Comparison of ENCODE assay signal across 33 cellular contexts in genomic region chr7:136710751-136711150, GRCh38.
"Had no signal": no experiment of that assay in that cellular context is flagged by ENCODE, and none has a peak within 500 bp of the region (broad histone marks: within the 10 kb centered on the region; RNA-seq: fewer than 3 reads in every experiment).

No MANE protein-coding gene starts in this region.

- H3K4me3 Mint-ChIP-seq: activated B cell treated with CpG ODN at 0.5 μM for 24 hours; activated CD4-positive, alpha-beta memory T cell treated with anti-CD3 and anti-CD28 coated beads, Interleukin-2, amount 10 ng/mL, durations not matched to agents 7 days and 5 days; activated CD4-positive, alpha-beta T cell treated with anti-CD3 and anti-CD28 coated beads for 36 hours; activated CD4-positive, alpha-beta T cell treated with anti-CD3 and anti-CD28 coated beads, Interleukin-2, amount 10 ng/mL, durations not matched to agents 7 days and 5 days; activated CD8-positive, alpha-beta memory T cell treated with anti-CD3 and anti-CD28 coated beads, Interleukin-2, amount 10 ng/mL, durations not matched to agents 7 days and 5 days; activated CD8-positive, alpha-beta T cell treated with anti-CD3 and anti-CD28 coated beads, Interleukin-2, amount 10 ng/mL, durations not matched to agents 7 days and 5 days; activated naive CD4-positive, alpha-beta T cell treated with anti-CD3 and anti-CD28 coated beads, Interleukin-2, amount 10 ng/mL, durations not matched to agents 7 days and 5 days; activated naive CD4-positive, alpha-beta T cell treated with anti-CD3 and anti-CD28 coated beads, Interleukin-2, amount 50 U/mL, for 24 hours; activated naive CD8-positive, alpha-beta T cell; activated naive CD8-positive, alpha-beta T cell treated with anti-CD3 and anti-CD28 coated beads, Interleukin-2, amount 10 ng/mL, durations not matched to agents 7 days and 5 days; activated naive CD8-positive, alpha-beta T cell treated with anti-CD3 and anti-CD28 coated beads, Interleukin-2, amount 50 U/mL, for 24 hours; activated T-cell treated with anti-CD3 and anti-CD28 coated beads, Interleukin-2, amount 50 U/mL, for 24 hours; brain; T-helper 1 cell treated with Interleukin-12 subunit alpha and Interleukin-12 subunit beta and Interleukin-4 antibody, amounts not matched to agents 30 μg/mL and 1 μg/mL, for 36 hours; T-helper 2 cell treated with Interferon-gamma antibody and Interleukin-4, amounts not matched to agents 5 μg/mL and 100 μg/mL, for 36 hours had no signal

- H3K27me3 Mint-ChIP-seq: activated B cell treated with CpG ODN at 0.5 μM for 24 hours; activated CD4-positive, alpha-beta memory T cell treated with anti-CD3 and anti-CD28 coated beads, Interleukin-2, amount 10 ng/mL, durations not matched to agents 7 days and 5 days; activated CD4-positive, alpha-beta T cell treated with anti-CD3 and anti-CD28 coated beads for 36 hours; activated CD4-positive, alpha-beta T cell treated with anti-CD3 and anti-CD28 coated beads, Interleukin-2, amount 10 ng/mL, durations not matched to agents 7 days and 5 days; activated CD8-positive, alpha-beta memory T cell treated with anti-CD3 and anti-CD28 coated beads, Interleukin-2, amount 10 ng/mL, durations not matched to agents 7 days and 5 days; activated naive CD4-positive, alpha-beta T cell treated with anti-CD3 and anti-CD28 coated beads, Interleukin-2, amount 10 ng/mL, durations not matched to agents 7 days and 5 days; activated naive CD4-positive, alpha-beta T cell treated with anti-CD3 and anti-CD28 coated beads, Interleukin-2, amount 50 U/mL, for 24 hours; activated naive CD8-positive, alpha-beta T cell; activated naive CD8-positive, alpha-beta T cell treated with anti-CD3 and anti-CD28 coated beads, Interleukin-2, amount 10 ng/mL, durations not matched to agents 7 days and 5 days; activated naive CD8-positive, alpha-beta T cell treated with anti-CD3 and anti-CD28 coated beads, Interleukin-2, amount 50 U/mL, for 24 hours; activated T-cell treated with anti-CD3 and anti-CD28 coated beads, Interleukin-2, amount 50 U/mL, for 24 hours had no signal

- H3K27me3 ChIP-seq: ascending aorta had no signal

- H3K27ac ChIP-seq: ascending aorta had no signal

- H3K36me3 Mint-ChIP-seq: activated CD8-positive, alpha-beta memory T cell treated with anti-CD3 and anti-CD28 coated beads, Interleukin-2, amount 10 ng/mL, durations not matched to agents 7 days and 5 days; activated naive CD4-positive, alpha-beta T cell treated with anti-CD3 and anti-CD28 coated beads, Interleukin-2, amount 10 ng/mL, durations not matched to agents 7 days and 5 days; activated naive CD4-positive, alpha-beta T cell treated with anti-CD3 and anti-CD28 coated beads, Interleukin-2, amount 50 U/mL, for 24 hours; activated naive CD8-positive, alpha-beta T cell; activated naive CD8-positive, alpha-beta T cell treated with anti-CD3 and anti-CD28 coated beads, Interleukin-2, amount 10 ng/mL, durations not matched to agents 7 days and 5 days; brain had no signal

- H3K4me3 ChIP-seq: ascending aorta had no signal

- DNase-seq: activated B cell treated with CpG ODN at 0.5 μM for 24 hours; activated CD4-positive, alpha-beta memory T cell treated with anti-CD3 and anti-CD28 coated beads, Interleukin-2, amount 10 ng/mL, durations not matched to agents 7 days and 5 days; activated CD4-positive, alpha-beta T cell treated with anti-CD3 and anti-CD28 coated beads for 1 hour; activated CD4-positive, alpha-beta T cell treated with anti-CD3 and anti-CD28 coated beads for 36 hours; activated CD4-positive, alpha-beta T cell treated with anti-CD3 and anti-CD28 coated beads for 48 hours; activated CD4-positive, alpha-beta T cell treated with anti-CD3 and anti-CD28 coated beads, Interleukin-2, amount 10 ng/mL, durations not matched to agents 7 days and 5 days; activated CD4-positive, alpha-beta T cell treated with anti-CD3 and anti-CD28 coated beads, Interleukin-2, amount 50 U/mL, for 48 hours; activated CD8-positive, alpha-beta memory T cell treated with anti-CD3 and anti-CD28 coated beads for 24 hours; activated CD8-positive, alpha-beta memory T cell treated with anti-CD3 and anti-CD28 coated beads, Interleukin-2, amount 10 ng/mL, durations not matched to agents 7 days and 5 days; activated CD8-positive, alpha-beta memory T cell treated with anti-CD3 and anti-CD28 coated beads, Interleukin-2, amount 50 U/mL, for 48 hours; activated CD8-positive, alpha-beta T cell treated with anti-CD3 and anti-CD28 coated beads, Interleukin-2, amount 10 ng/mL, durations not matched to agents 7 days and 5 days; activated effector memory CD4-positive, alpha-beta T cell treated with Interleukin-2 at 50 U/mL for 16 hours; activated gamma-delta T cell; activated naive CD4-positive, alpha-beta T cell treated with anti-CD3 and anti-CD28 coated beads, Interleukin-2, amount 10 ng/mL, durations not matched to agents 7 days and 5 days; activated naive CD4-positive, alpha-beta T cell treated with Interleukin-2 at 50 U/mL for 16 hours; activated naive CD8-positive, alpha-beta T cell treated with anti-CD3 and anti-CD28 coated beads, Interleukin-2, amount 10 ng/mL, durations not matched to agents 7 days and 5 days; activated naive CD8-positive, alpha-beta T cell treated with anti-CD3 and anti-CD28 coated beads, Interleukin-2, amount 50 U/mL, for 24 hours; activated T-cell treated with anti-CD3 and anti-CD28 coated beads, Interleukin-2, amount 50 U/mL, for 24 hours; activated T-cell treated with anti-CD3 and anti-CD28 coated beads, Interleukin-2, amount 50 U/mL, for 48 hours; amygdala; anterior cingulate cortex; central memory CD4-positive, alpha-beta T cell; SW 1271; T-helper 1 cell; T-helper 2 cell; T-helper 9 cell had no signal

- H3K9me3 Mint-ChIP-seq: activated B cell treated with CpG ODN at 0.5 μM for 24 hours; activated naive CD4-positive, alpha-beta T cell treated with anti-CD3 and anti-CD28 coated beads, Interleukin-2, amount 50 U/mL, for 24 hours had no signal

- H3K36me3 ChIP-seq: ascending aorta had no signal

- ATAC-seq: activated CD4-positive, alpha-beta T cell treated with anti-CD3 and anti-CD28 coated beads for 36 hours; activated CD8-positive, alpha-beta memory T cell treated with anti-CD3 and anti-CD28 coated beads, Interleukin-2, amount 10 ng/mL, durations not matched to agents 7 days and 5 days; activated CD8-positive, alpha-beta T cell treated with anti-CD3 and anti-CD28 coated beads, Interleukin-2, amount 10 ng/mL, durations not matched to agents 7 days and 5 days; activated naive CD8-positive, alpha-beta T cell treated with anti-CD3 and anti-CD28 coated beads, Interleukin-2, amount 50 U/mL, for 24 hours had no signal

- H3K4me1 ChIP-seq: ascending aorta had no signal

- H3K27ac Mint-ChIP-seq: activated B cell treated with CpG ODN at 0.5 μM for 24 hours; activated CD4-positive, alpha-beta memory T cell treated with anti-CD3 and anti-CD28 coated beads, Interleukin-2, amount 10 ng/mL, durations not matched to agents 7 days and 5 days; activated CD4-positive, alpha-beta T cell treated with anti-CD3 and anti-CD28 coated beads for 36 hours; activated CD4-positive, alpha-beta T cell treated with anti-CD3 and anti-CD28 coated beads, Interleukin-2, amount 10 ng/mL, durations not matched to agents 7 days and 5 days; activated CD8-positive, alpha-beta memory T cell treated with anti-CD3 and anti-CD28 coated beads, Interleukin-2, amount 10 ng/mL, durations not matched to agents 7 days and 5 days; activated CD8-positive, alpha-beta T cell treated with anti-CD3 and anti-CD28 coated beads, Interleukin-2, amount 10 ng/mL, durations not matched to agents 7 days and 5 days; activated naive CD4-positive, alpha-beta T cell treated with anti-CD3 and anti-CD28 coated beads, Interleukin-2, amount 10 ng/mL, durations not matched to agents 7 days and 5 days; activated naive CD4-positive, alpha-beta T cell treated with anti-CD3 and anti-CD28 coated beads, Interleukin-2, amount 50 U/mL, for 24 hours; activated naive CD8-positive, alpha-beta T cell; activated naive CD8-positive, alpha-beta T cell treated with anti-CD3 and anti-CD28 coated beads, Interleukin-2, amount 10 ng/mL, durations not matched to agents 7 days and 5 days; activated naive CD8-positive, alpha-beta T cell treated with anti-CD3 and anti-CD28 coated beads, Interleukin-2, amount 50 U/mL, for 24 hours; activated T-cell treated with anti-CD3 and anti-CD28 coated beads, Interleukin-2, amount 50 U/mL, for 24 hours; activated T-helper 2 cell treated with anti-CD3 and anti-CD28 coated beads, Interferon-gamma antibody, Interleukin-2, Interleukin-4, amounts not matched to agents 10 μg/mL and 5 μg/mL and 100 μg/mL, durations not matched to agents 14 hours and 24 hours and 36 hours; brain; T-helper 1 cell treated with Interleukin-12 subunit alpha and Interleukin-12 subunit beta and Interleukin-4 antibody, amounts not matched to agents 30 μg/mL and 1 μg/mL, for 36 hours; T-helper 2 cell treated with Interferon-gamma antibody and Interleukin-4, amounts not matched to agents 5 μg/mL and 100 μg/mL, for 36 hours had no signal

- H3K4me1 Mint-ChIP-seq: activated B cell treated with CpG ODN at 0.5 μM for 24 hours; activated CD4-positive, alpha-beta memory T cell treated with anti-CD3 and anti-CD28 coated beads, Interleukin-2, amount 10 ng/mL, durations not matched to agents 7 days and 5 days; activated CD4-positive, alpha-beta T cell treated with anti-CD3 and anti-CD28 coated beads for 36 hours; activated CD4-positive, alpha-beta T cell treated with anti-CD3 and anti-CD28 coated beads, Interleukin-2, amount 10 ng/mL, durations not matched to agents 7 days and 5 days; activated CD8-positive, alpha-beta memory T cell treated with anti-CD3 and anti-CD28 coated beads, Interleukin-2, amount 10 ng/mL, durations not matched to agents 7 days and 5 days; activated naive CD4-positive, alpha-beta T cell treated with anti-CD3 and anti-CD28 coated beads, Interleukin-2, amount 10 ng/mL, durations not matched to agents 7 days and 5 days; activated naive CD4-positive, alpha-beta T cell treated with anti-CD3 and anti-CD28 coated beads, Interleukin-2, amount 50 U/mL, for 24 hours; activated naive CD8-positive, alpha-beta T cell treated with anti-CD3 and anti-CD28 coated beads, Interleukin-2, amount 10 ng/mL, durations not matched to agents 7 days and 5 days; activated naive CD8-positive, alpha-beta T cell treated with anti-CD3 and anti-CD28 coated beads, Interleukin-2, amount 50 U/mL, for 24 hours; brain had no signal

- H3K9me3 ChIP-seq: ascending aorta had no signal
